ENCODE assay signal across 18 cellular contexts in the genomic region with DNA sequence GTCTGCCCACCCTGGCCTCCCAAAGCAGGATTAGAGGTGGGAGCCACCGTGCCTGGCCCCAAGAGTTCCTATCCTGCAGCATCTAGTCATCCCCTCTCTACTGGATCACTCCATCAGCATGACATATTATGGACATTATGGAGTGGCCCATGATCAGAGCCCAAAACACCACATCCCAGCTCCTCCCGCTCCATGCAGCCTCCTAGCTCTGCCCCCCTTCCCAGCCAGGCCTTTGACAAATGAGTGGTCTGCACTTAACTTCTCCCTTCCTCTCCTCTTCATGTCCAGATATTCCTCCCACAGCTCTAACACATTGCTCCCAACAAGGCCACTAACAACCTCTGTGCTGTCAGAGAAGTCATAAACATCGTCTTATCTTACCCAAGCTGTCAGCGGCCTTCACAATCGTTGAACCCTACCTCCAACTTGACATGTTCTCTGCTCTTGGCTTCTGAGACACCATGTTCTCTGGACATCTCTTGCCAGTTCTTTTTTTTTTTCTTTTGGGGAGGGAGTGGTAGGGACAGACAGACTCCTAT.
DNase-seq lines count a peak whose midpoint lies in the region; ATAC-seq, FAIRE-seq and TF ChIP-seq lines count a peak whose summit lies in the region.
"Had no signal": no experiment of that assay in that cellular context is flagged by ENCODE, and none has a peak within 500 bp of the region (broad histone marks: within the 10 kb centered on the region; RNA-seq: fewer than 3 reads in every experiment).

No MANE protein-coding gene starts in this region.

- no peak for FAIRE-seq in GM12891 (lab: Jason Lieb, UNC)
- FAIRE-seq: A549, HepG2 had no signal

- H3K4me3 ChIP-seq in heart right ventricle (no peak overlapping the region), right atrium auricular region (no peak overlapping the region)
- H3K4me3 ChIP-seq: A549, HAP-1 had no signal

- H3K36me3 Mint-ChIP-seq in activated naive CD8-positive, alpha-beta T cell treated with anti-CD3 and anti-CD28 coated beads, Interleukin-2, amount 10 ng/mL, durations not matched to agents 7 days and 5 days = no peaks in the 10 kb centered on the region
- no peaks in the 10 kb centered on the region for H3K36me3 Mint-ChIP-seq in activated naive CD8-positive, alpha-beta T cell treated with anti-CD3 and anti-CD28 coated beads for 36 hours
- no peaks in the 10 kb centered on the region for H3K36me3 Mint-ChIP-seq in type B pancreatic cell

- H3K4me1 ChIP-seq in heart right ventricle = peaks cover 0 to 32% (median 8%) of the 10 kb centered on the region in 9 donors
- peaks cover 0 to 12% of the 10 kb centered on the region in 2 donors for H3K4me1 ChIP-seq in right atrium auricular region
- H3K4me1 ChIP-seq: A549, Caco-2 had no signal

- peak overlapping the region; percentile 30 for H3K27ac Mint-ChIP-seq in activated naive CD8-positive, alpha-beta T cell treated with anti-CD3 and anti-CD28 coated beads, Interleukin-2, amount 10 ng/mL, durations not matched to agents 7 days and 5 days
- H3K27ac Mint-ChIP-seq in activated naive CD8-positive, alpha-beta T cell treated with anti-CD3 and anti-CD28 coated beads for 36 hours = no peak overlapping the region
- no peak overlapping the region for H3K27ac Mint-ChIP-seq in type B pancreatic cell
- H3K27ac Mint-ChIP-seq: CD4-positive, alpha-beta T cell had no signal

- DNase-seq in activated naive CD8-positive, alpha-beta T cell treated with anti-CD3 and anti-CD28 coated beads, Interleukin-2, amount 10 ng/mL, durations not matched to agents 7 days and 5 days = no peak
- no peak for DNase-seq in activated naive CD8-positive, alpha-beta T cell treated with anti-CD3 and anti-CD28 coated beads for 36 hours
- DNase-seq in heart right ventricle (peak; percentile 29 to 30), right atrium auricular region (ENCODE audit: low spot score) (no peak), type B pancreatic cell (ENCODE audit: extremely low spot score, unreplicated experiment) (no peak), GM12891 (ENCODE audit: insufficient read length, low spot score) (no peak), retina (no peak)
- DNase-seq: AML-193; Caco-2; CD4-positive, alpha-beta T cell; DMS153; DMS79; GDM1 had no signal

- TF ChIP-seq POLR2A in GM12891 (IDR thresholded peaks at IDR 0.05; ENCODE audit: low read depth, low read length) = no peak

- H3K36me3 ChIP-seq in heart right ventricle (no peaks in the 10 kb centered on the region), right atrium auricular region (no peaks in the 10 kb centered on the region)
- H3K36me3 ChIP-seq: HAP-1 had no signal

- no peaks in the 10 kb centered on the region for H3K4me1 Mint-ChIP-seq in activated naive CD8-positive, alpha-beta T cell treated with anti-CD3 and anti-CD28 coated beads, Interleukin-2, amount 10 ng/mL, durations not matched to agents 7 days and 5 days
- no peaks in the 10 kb centered on the region for H3K4me1 Mint-ChIP-seq in activated naive CD8-positive, alpha-beta T cell treated with anti-CD3 and anti-CD28 coated beads for 36 hours
- H3K4me1 Mint-ChIP-seq in type B pancreatic cell (ENCODE audit: unreplicated experiment) = no peaks in the 10 kb centered on the region

- no peak for TF ChIP-seq CTCF in heart right ventricle (IDR thresholded peaks at IDR 0.05)
- TF ChIP-seq CTCF in right atrium auricular region (IDR thresholded peaks at IDR 0.05) = no peak
- no peak for TF ChIP-seq CTCF in type B pancreatic cell (conservative IDR thresholded peaks at IDR 0.05)

- H3K27ac ChIP-seq in heart right ventricle (peak overlapping the region; percentile 44 to 82 (median 72)), right atrium auricular region (peak overlapping the region; percentile 73 to 81)
- H3K27ac ChIP-seq: 22Rv1, A549, C4-2B had no signal

- intact Hi-C loops in heart right ventricle (cut with DNase I) = loop anchor here in 3 of 10 donors (10.0 kb wide), 1 partner anchor 119 kb away; no protein-coding TSS in a partner anchor

- POLR2A ChIA-PET in activated naive CD8-positive, alpha-beta T cell treated with anti-CD3 and anti-CD28 coated beads, Interleukin-2, amount 10 ng/mL, durations not matched to agents 7 days and 5 days (lab: Charles Lee) = no interaction called here

- H3K27me3 ChIP-seq in heart right ventricle (no peaks in the 10 kb centered on the region), right atrium auricular region (no peaks in the 10 kb centered on the region)

- no peak for ATAC-seq in activated naive CD8-positive, alpha-beta T cell treated with anti-CD3 and anti-CD28 coated beads, Interleukin-2, amount 10 ng/mL, durations not matched to agents 7 days and 5 days (ENCODE audit: low read depth)
- ATAC-seq in heart right ventricle = peak; percentile 65 to 91 (median 84)
- ATAC-seq: A549, HepG2 had no signal

- no peaks in the 10 kb centered on the region for H3K27me3 Mint-ChIP-seq in activated naive CD8-positive, alpha-beta T cell treated with anti-CD3 and anti-CD28 coated beads, Interleukin-2, amount 10 ng/mL, durations not matched to agents 7 days and 5 days
- H3K27me3 Mint-ChIP-seq in activated naive CD8-positive, alpha-beta T cell treated with anti-CD3 and anti-CD28 coated beads for 36 hours = no peaks in the 10 kb centered on the region
- no peaks in the 10 kb centered on the region for H3K27me3 Mint-ChIP-seq in type B pancreatic cell

- no peaks in the 10 kb centered on the region for H3K9me3 Mint-ChIP-seq in activated naive CD8-positive, alpha-beta T cell treated with anti-CD3 and anti-CD28 coated beads, Interleukin-2, amount 10 ng/mL, durations not matched to agents 7 days and 5 days
- no peaks in the 10 kb centered on the region for H3K9me3 Mint-ChIP-seq in activated naive CD8-positive, alpha-beta T cell treated with anti-CD3 and anti-CD28 coated beads for 36 hours
- no peaks in the 10 kb centered on the region for H3K9me3 Mint-ChIP-seq in type B pancreatic cell
- H3K9me3 Mint-ChIP-seq: CD4-positive, alpha-beta T cell had no signal

- 38 to 51% methylated on average over 5 of the region's 5 CpGs for WGBS in heart right ventricle, 2 donors

- no peak overlapping the region for H3K4me3 Mint-ChIP-seq in activated naive CD8-positive, alpha-beta T cell treated with anti-CD3 and anti-CD28 coated beads, Interleukin-2, amount 10 ng/mL, durations not matched to agents 7 days and 5 days
- no peak overlapping the region for H3K4me3 Mint-ChIP-seq in activated naive CD8-positive, alpha-beta T cell treated with anti-CD3 and anti-CD28 coated beads for 36 hours
- no peak overlapping the region for H3K4me3 Mint-ChIP-seq in type B pancreatic cell
- H3K4me3 Mint-ChIP-seq: CD4-positive, alpha-beta T cell had no signal

- H3K9me3 ChIP-seq in heart right ventricle = no peaks in the 10 kb centered on the region
- no peaks in the 10 kb centered on the region for H3K9me3 ChIP-seq in right atrium auricular region
- H3K9me3 ChIP-seq: A549, Caco-2, HAP-1 had no signal

TF ChIP-seq in GM12891, 5 proteins besides CTCF, POLR2A, EP300 and RAD21:
- TF ChIP-seq SPI1 (IDR thresholded peaks at IDR 0.05; ENCODE audit: low read depth, low read length) (no peak), POLR2AphosphoS5 (IDR thresholded peaks at IDR 0.05; ENCODE audit: low read depth, low read length) (no peak), PAX5 (IDR thresholded peaks at IDR 0.05; ENCODE audit: insufficient read depth, low read length, severe bottlenecking) (no peak), TAF1 (IDR thresholded peaks at IDR 0.05; ENCODE audit: low read depth, low read length) (no peak), POU2F2 (IDR thresholded peaks at IDR 0.05; ENCODE audit: low read depth, low read length) (no peak)

Comparison
In these comparisons a context has a peak if more than half of its experiments do, and no peak if none do; other contexts are left out.
1. DNase-seq: peak in heart right ventricle (2 of 2); none in activated naive CD8-positive, alpha-beta T cell treated with anti-CD3 and anti-CD28 coated beads, Interleukin-2, amount 10 ng/mL, durations not matched to agents 7 days and 5 days (single experiment), activated naive CD8-positive, alpha-beta T cell treated with anti-CD3 and anti-CD28 coated beads for 36 hours (single experiment), right atrium auricular region (single experiment), type B pancreatic cell (single experiment), GM12891 (single experiment) and retina (single experiment).